Comparison of ENCODE assay signal across 9 cellular contexts in genomic region chr6:39865011-39865888, GRCh38.
DNase-seq lines count a peak whose midpoint lies in the region; ATAC-seq and TF ChIP-seq lines count a peak whose summit lies in the region.
"Had no signal": no experiment of that assay in that cellular context is flagged by ENCODE, and none has a peak within 500 bp of the region (broad histone marks: within the 10 kb centered on the region; RNA-seq: fewer than 3 reads in every experiment).

No MANE protein-coding gene starts in this region.

- H3K4me1 ChIP-seq in right cardiac atrium (ENCODE audit: control insufficient read depth, insufficient read depth, low read length) (no peaks in the 10 kb centered on the region), gastrocnemius medialis (no peaks in the 10 kb centered on the region)

- H3K36me3 ChIP-seq in gastrocnemius medialis: peaks cover 0 to 19% of the 10 kb centered on the region in 2 donors

- H3K4me3 ChIP-seq in right cardiac atrium (ENCODE audit: low read length) (no peak overlapping the region), gastrocnemius medialis (no peak overlapping the region)

- no peak for ATAC-seq in activated naive CD8-positive, alpha-beta T cell treated with anti-CD3 and anti-CD28 coated beads, Interleukin-2, amount 50 U/mL, for 24 hours
- ATAC-seq in right cardiac atrium (peak; percentile 65 to 67), gastrocnemius medialis (peak in 1 of 2 donors; percentile 73), GM19397 (IDR thresholded peaks at IDR 0.05; ENCODE audit: unreplicated experiment) (no peak)

- H3K27me3 Mint-ChIP-seq in activated naive CD8-positive, alpha-beta T cell treated with anti-CD3 and anti-CD28 coated beads, Interleukin-2, amount 50 U/mL, for 24 hours: peaks cover 3% of the 10 kb centered on the region

- TF ChIP-seq CTCF in RWPE1 (conservative IDR thresholded peaks at IDR 0.05; ENCODE audit: low read depth) (peak; percentile 62), gastrocnemius medialis (IDR thresholded peaks at IDR 0.05 in 4 of 5, conservative IDR thresholded peaks at IDR 0.05 in 1 of 5) (peak; percentile 52 to 86 (median 79))

- in situ Hi-C loops in gastrocnemius medialis (cut with MboI; ENCODE audit: low sequenced_read_pairs in 4 of 4): no loop called here

- CTCF ChIA-PET in RWPE1 (lab: Yijun Ruan, JAX): interaction anchor here (0.6 to 1.4 kb wide), 8 partner anchors 11 to 1433 kb away, joined by 3 to 4 read pairs (median 3); no protein-coding TSS in a partner anchor

- H3K9me3 ChIP-seq in right cardiac atrium (ENCODE audit: control insufficient read depth, low read length) (no peaks in the 10 kb centered on the region), gastrocnemius medialis (no peaks in the 10 kb centered on the region)

- POLR2A ChIA-PET in RWPE1 (lab: Yijun Ruan, JAX; ENCODE audit: low non-redundant PET): no interaction called here

- no peaks in the 10 kb centered on the region for H3K9me3 Mint-ChIP-seq in activated naive CD8-positive, alpha-beta T cell treated with anti-CD3 and anti-CD28 coated beads, Interleukin-2, amount 50 U/mL, for 24 hours
- H3K9me3 Mint-ChIP-seq: IgD-negative memory B cell had no signal

- DNase-seq in C1 segment of cervical spinal cord (lab: John Stamatoyannopoulos, UW): peak in 8 of 14 donors; percentile 27 to 65 (median 38)
- DNase-seq in HCEC 1CT: peak; percentile 46
- peak; percentile 69 for DNase-seq in RWPE1 (ENCODE audit: low spot score)
- DNase-seq in activated naive CD8-positive, alpha-beta T cell treated with anti-CD3 and anti-CD28 coated beads, Interleukin-2, amount 50 U/mL, for 24 hours: peak; percentile 79
- peak; percentile 79 to 91 (median 82) for DNase-seq in right cardiac atrium
- DNase-seq in gastrocnemius medialis: peak; percentile 58 to 69
- DNase-seq in middle frontal gyrus (ENCODE audit: extremely low spot score, low spot score): no peak

- H3K4me3 Mint-ChIP-seq in activated naive CD8-positive, alpha-beta T cell treated with anti-CD3 and anti-CD28 coated beads, Interleukin-2, amount 50 U/mL, for 24 hours: no peak overlapping the region
- H3K4me3 Mint-ChIP-seq: IgD-negative memory B cell had no signal

- H3K27me3 ChIP-seq in right cardiac atrium (ENCODE audit: control insufficient read depth, insufficient read depth) (no peaks in the 10 kb centered on the region), gastrocnemius medialis (no peaks in the 10 kb centered on the region)

- no peaks in the 10 kb centered on the region for H3K4me1 Mint-ChIP-seq in activated naive CD8-positive, alpha-beta T cell treated with anti-CD3 and anti-CD28 coated beads, Interleukin-2, amount 50 U/mL, for 24 hours

- TF ChIP-seq POLR2A in gastrocnemius medialis (IDR thresholded peaks at IDR 0.05): no peak

- intact Hi-C loops in right cardiac atrium (cut with DNase I): no loop called here
- intact Hi-C loops in gastrocnemius medialis (cut with DNase I; ENCODE audit: low total_unique reads): loop anchor here (5.0 kb wide), 1 partner anchor 442 kb away; no protein-coding TSS in a partner anchor

- H3K27ac Mint-ChIP-seq in activated naive CD8-positive, alpha-beta T cell treated with anti-CD3 and anti-CD28 coated beads, Interleukin-2, amount 50 U/mL, for 24 hours: no peak overlapping the region
- H3K27ac Mint-ChIP-seq: IgD-negative memory B cell had no signal

- H3K27ac ChIP-seq in RWPE1: no peak overlapping the region
- no peak overlapping the region for H3K27ac ChIP-seq in right cardiac atrium (ENCODE audit: low read length)
- peak overlapping the region in 3 of 4 donors; percentile 18 to 30 (median 29) for H3K27ac ChIP-seq in gastrocnemius medialis

- no peaks in the 10 kb centered on the region for H3K36me3 Mint-ChIP-seq in activated naive CD8-positive, alpha-beta T cell treated with anti-CD3 and anti-CD28 coated beads, Interleukin-2, amount 50 U/mL, for 24 hours (ENCODE audit: low read depth)
- H3K36me3 Mint-ChIP-seq: IgD-negative memory B cell had no signal

- WGBS in right cardiac atrium: 55% methylated on average over 15 of the region's 15 CpGs

Comparison
In these comparisons a context has a peak if more than half of its experiments do, and no peak if none do; other contexts are left out.
1. H3K27ac ChIP-seq: peak in gastrocnemius medialis (3 of 4); none in RWPE1 (single experiment) and right cardiac atrium (single experiment).
2. ATAC-seq: peak in right cardiac atrium (2 of 2); none in activated naive CD8-positive, alpha-beta T cell treated with anti-CD3 and anti-CD28 coated beads, Interleukin-2, amount 50 U/mL, for 24 hours (single experiment) and GM19397 (single experiment).